In genomic region chr2:177281400-177282021, GRCh38 we compare ENCODE assay signal across 9 cellular contexts. TPM values are rescaled to one million over a fixed set of nuclear protein-coding genes. Genes with fewer than 3 reads are reported as not detected.
A peak's percentile ranks its signal among the peaks of the same experiment; 100 is the strongest.
DNase-seq lines count a peak whose midpoint lies in the region; ATAC-seq lines count a peak whose summit lies in the region.
"Had no signal": no experiment of that assay in that cellular context is flagged by ENCODE, and none has a peak within 500 bp of the region (broad histone marks: within the 10 kb centered on the region; RNA-seq: fewer than 3 reads in every experiment).

No MANE protein-coding gene starts in this region.

- DNase-seq in GF-D8 (lab: John Stamatoyannopoulos, UW) (peak; percentile 96), Kasumi-1 (lab: John Stamatoyannopoulos, UW) (peak; percentile 44 to 51), right cardiac atrium (no peak), SW480 (ENCODE audit: low spot score) (no peak), HK-2 (ENCODE audit: unreplicated experiment) (no peak)
- no peak for DNase-seq in activated CD4-positive, alpha-beta T cell treated with anti-CD3 and anti-CD28 coated beads for 48 hours
- no peak for DNase-seq in effector memory CD4-positive, alpha-beta T cell
- DNase-seq: activated CD4-positive, alpha-beta memory T cell treated with anti-CD3 and anti-CD28 coated beads, Interleukin-2, amount 10 ng/mL, durations not matched to agents 7 days and 5 days had no signal

- intact Hi-C loops in right cardiac atrium (cut with DNase I), result no loop called here

- no peak overlapping the region for H3K4me3 ChIP-seq in right cardiac atrium (ENCODE audit: low read length)
- H3K4me3 ChIP-seq in effector memory CD4-positive, alpha-beta T cell (ENCODE audit: insufficient read depth, low read depth, low read length, poor library complexity, severe bottlenecking), result no peak overlapping the region

- H3K9me3 ChIP-seq in right cardiac atrium (ENCODE audit: control insufficient read depth, low read length), result no peaks in the 10 kb centered on the region
- H3K9me3 ChIP-seq in effector memory CD4-positive, alpha-beta T cell (ENCODE audit: control insufficient read depth, low read length), result no peaks in the 10 kb centered on the region

- no peaks in the 10 kb centered on the region for H3K36me3 ChIP-seq in effector memory CD4-positive, alpha-beta T cell (ENCODE audit: control insufficient read depth, insufficient read depth, low read length)

- 81% methylated on average over 6 of the region's 6 CpGs for WGBS in right cardiac atrium

- no peaks in the 10 kb centered on the region for H3K27me3 ChIP-seq in right cardiac atrium (ENCODE audit: control insufficient read depth, insufficient read depth)
- no peaks in the 10 kb centered on the region for H3K27me3 ChIP-seq in effector memory CD4-positive, alpha-beta T cell (replicated peaks; ENCODE audit: control insufficient read depth, insufficient read depth, low read length, poor library complexity, severe bottlenecking)

- H3K4me1 ChIP-seq in right cardiac atrium (ENCODE audit: control insufficient read depth, insufficient read depth, low read length), result peaks cover 11% of the 10 kb centered on the region
- H3K4me1 ChIP-seq in effector memory CD4-positive, alpha-beta T cell (ENCODE audit: control insufficient read depth, insufficient read depth, low read length, poor library complexity, severe bottlenecking), result no peaks in the 10 kb centered on the region

- peak overlapping the region; percentile 25 for H3K27ac ChIP-seq in right cardiac atrium (ENCODE audit: low read length)
- no peak overlapping the region for H3K27ac ChIP-seq in effector memory CD4-positive, alpha-beta T cell (ENCODE audit: insufficient read depth, low read length, poor library complexity, severe bottlenecking)

- peak; percentile 71 for ATAC-seq in GM21515 (IDR thresholded peaks at IDR 0.05; ENCODE audit: unreplicated experiment)
- peak; percentile 4 to 52 for ATAC-seq in right cardiac atrium

RNA-seq across cellular contexts. Expression of gene NFE2L2, which starts 17.0 kb away (rescaled TPM):
- 10 to 100 TPM; 70.0 to 95.7 (median 77.7) TPM for total RNA-seq in right cardiac atrium
- polyA plus RNA-seq in right cardiac atrium, result 55.8 TPM

Comparison
In these comparisons a context has a peak if more than half of its experiments do, and no peak if none do; other contexts are left out.
1. DNase-seq: peak in GF-D8 (single experiment) and Kasumi-1 (2 of 2); none in right cardiac atrium (0 of 3), SW480 (single experiment), activated CD4-positive, alpha-beta T cell treated with anti-CD3 and anti-CD28 coated beads for 48 hours (single experiment), effector memory CD4-positive, alpha-beta T cell (0 of 3) and HK-2 (single experiment).